Comparison of ENCODE assay signal across 27 cellular contexts in genomic region chr3:13473020-13473419, GRCh38.
"Had no signal": no experiment of that assay in that cellular context is flagged by ENCODE, and none has a peak within 500 bp of the region (broad histone marks: within the 10 kb centered on the region; RNA-seq: fewer than 3 reads in every experiment).

No MANE protein-coding gene starts in this region.

- H3K4me2 ChIP-seq: smooth muscle cell had no signal

- H3K36me3 ChIP-seq: esophagus squamous epithelium, gastrocnemius medialis, left lung, tibial artery had no signal

- H3K4me3 Mint-ChIP-seq: naive thymus-derived CD4-positive, alpha-beta T cell; nephron; stimulated activated memory B cell treated with anti-CD40 and anti-IgM and Interleukin-4, amounts not matched to agents 10 μg/mL and 1 μg/mL and 100 μg/mL, for 72 hours; type B pancreatic cell had no signal

- H3K27me3 Mint-ChIP-seq: type B pancreatic cell had no signal

- ATAC-seq: gastrocnemius medialis; left cardiac atrium; left lung; naive thymus-derived CD4-positive, alpha-beta T cell; sciatic nerve; stimulated activated memory B cell treated with anti-CD40 and anti-IgM and Interleukin-4, amounts not matched to agents 10 μg/mL and 1 μg/mL and 100 μg/mL, for 72 hours; stimulated activated naive CD8-positive, alpha-beta T cell treated with anti-CD3 and anti-CD28 coated beads, Interleukin-15, Interleukin-2, amounts not matched to agents 100 U/mL and 50 U/mL, for 24 hours had no signal

- H3K4me1 ChIP-seq: left lung, testis, tibial artery had no signal

- DNase-seq: dermis blood vessel endothelial cell; effector memory CD4-positive, alpha-beta T cell; erythroblast; esophagus squamous epithelium; gastrocnemius medialis; head of caudate nucleus; left cardiac atrium; left lung; mesendoderm; midbrain; naive thymus-derived CD4-positive, alpha-beta T cell; nucleus accumbens; retina; stimulated activated CD4-positive, alpha-beta T cell treated with anti-CD3 and anti-CD28 coated beads, Interleukin-2, amount 100 ng/mL, for 24 hours; stimulated activated CD4-positive, alpha-beta T cell treated with anti-CD3 and anti-CD28 coated beads, Interleukin-4, amount 100 ng/mL, for 24 hours; stimulated activated naive CD8-positive, alpha-beta T cell treated with anti-CD3 and anti-CD28 coated beads, Interleukin-15, Interleukin-2, amounts not matched to agents 100 U/mL and 50 U/mL, for 24 hours; substantia nigra; testis had no signal

- H3K27ac ChIP-seq: coronary artery, esophagus squamous epithelium, gastrocnemius medialis, left lung, testis, tibial artery had no signal

- H3K9me3 Mint-ChIP-seq: naive thymus-derived CD4-positive, alpha-beta T cell; nephron; stimulated activated memory B cell treated with anti-CD40 and anti-IgM and Interleukin-4, amounts not matched to agents 10 μg/mL and 1 μg/mL and 100 μg/mL, for 72 hours; type B pancreatic cell had no signal

- H3K9me3 ChIP-seq: esophagus squamous epithelium, gastrocnemius medialis, left lung, testis, tibial artery had no signal

- H3K36me3 Mint-ChIP-seq: naive thymus-derived CD4-positive, alpha-beta T cell; stimulated activated memory B cell treated with anti-CD40 and anti-IgM and Interleukin-4, amounts not matched to agents 10 μg/mL and 1 μg/mL and 100 μg/mL, for 72 hours; type B pancreatic cell had no signal

- H3K27me3 ChIP-seq: gastrocnemius medialis, testis had no signal

- FAIRE-seq: endothelial cell of umbilical vein, islet of Langerhans had no signal

- H3K4me3 ChIP-seq: coronary artery, esophagus squamous epithelium, gastrocnemius medialis, left lung, smooth muscle cell, testis, tibial artery had no signal

- H3K27ac Mint-ChIP-seq: naive thymus-derived CD4-positive, alpha-beta T cell; nephron; stimulated activated memory B cell treated with anti-CD40 and anti-IgM and Interleukin-4, amounts not matched to agents 10 μg/mL and 1 μg/mL and 100 μg/mL, for 72 hours; type B pancreatic cell had no signal
